Comparison of ENCODE assay signal across 24 cellular contexts in genomic region chr2:127482031-127482430, GRCh38. TPM values are rescaled to one million over a fixed set of nuclear protein-coding genes. Genes with fewer than 3 reads are reported as not detected.
A peak's percentile ranks its signal among the peaks of the same experiment; 100 is the strongest.
DNase-seq lines count a peak whose midpoint lies in the region; ATAC-seq and FAIRE-seq lines count a peak whose summit lies in the region.
"Had no signal": no experiment of that assay in that cellular context is flagged by ENCODE, and none has a peak within 500 bp of the region (broad histone marks: within the 10 kb centered on the region; RNA-seq: fewer than 3 reads in every experiment).

No MANE protein-coding gene starts in this region.

- peaks cover 24% of the 10 kb centered on the region for H3K36me3 ChIP-seq in CD8-positive, alpha-beta memory T cell (ENCODE audit: insufficient read depth, low read length)
- H3K36me3 ChIP-seq in mesendoderm (ENCODE audit: control insufficient read depth, insufficient read depth, low read length) = peaks cover 16% of the 10 kb centered on the region

- no peak overlapping the region for H4K8ac ChIP-seq in mesendoderm (ENCODE audit: low read depth, low read length)

- peaks cover 3 to 24% of the 10 kb centered on the region in 2 donors for H3K36me3 Mint-ChIP-seq in activated T-cell treated with anti-CD3 and anti-CD28 coated beads, Interleukin-2, amount 50 U/mL, for 72 hours (ENCODE audit: insufficient read depth in 2 of 2)
- peaks cover 12 to 61% (median 24%) of the 10 kb centered on the region in 3 donors for H3K36me3 Mint-ChIP-seq in CD8-positive, alpha-beta memory T cell
- peaks cover 73% of the 10 kb centered on the region for H3K36me3 Mint-ChIP-seq in activated T-helper 17 cell treated with anti-CD3 and anti-CD28 coated beads, Interleukin-2, amount 50 U/mL, for 72 hours (ENCODE audit: low read depth)
- H3K36me3 Mint-ChIP-seq in naive thymus-derived CD8-positive, alpha-beta T cell = peaks cover 0 to 62% (median 13%) of the 10 kb centered on the region in 3 donors

- no peak overlapping the region for H2BK15ac ChIP-seq in mesendoderm (replicated peaks; ENCODE audit: low read depth)

- no peak overlapping the region for H3K9ac ChIP-seq in mesendoderm (ENCODE audit: low read length)
- H3K9ac ChIP-seq: GM23248 had no signal

- H2BK120ac ChIP-seq in mesendoderm (ENCODE audit: low read depth, low read length) = no peak overlapping the region

- FAIRE-seq in HTR-8/SVneo (lab: Jason Lieb, UNC) = no peak

- H3K4me3 Mint-ChIP-seq in activated T-cell treated with anti-CD3 and anti-CD28 coated beads, Interleukin-2, amount 50 U/mL, for 72 hours = no peak overlapping the region
- no peak overlapping the region for H3K4me3 Mint-ChIP-seq in CD8-positive, alpha-beta memory T cell
- no peak overlapping the region for H3K4me3 Mint-ChIP-seq in activated T-helper 17 cell treated with anti-CD3 and anti-CD28 coated beads, Interleukin-2, amount 50 U/mL, for 72 hours
- no peak overlapping the region for H3K4me3 Mint-ChIP-seq in naive thymus-derived CD8-positive, alpha-beta T cell
- H3K4me3 Mint-ChIP-seq: IgD-negative memory B cell had no signal

- POLR2A ChIA-PET in CD8-positive, alpha-beta memory T cell (lab: Charles Lee) = no interaction called here
- POLR2A ChIA-PET in naive thymus-derived CD8-positive, alpha-beta T cell (lab: Charles Lee) = interaction anchor here (0.7 to 1.1 kb wide), 2 partner anchors 16 to 94 kb away, joined by 3 read pairs; no protein-coding TSS in a partner anchor

- ATAC-seq in activated T-cell treated with anti-CD3 and anti-CD28 coated beads, Interleukin-2, amount 50 U/mL, for 72 hours (replicated peaks in 1 of 2) = no peak
- ATAC-seq in activated T-helper 17 cell treated with anti-CD3 and anti-CD28 coated beads, Interleukin-2, amount 50 U/mL, for 72 hours (replicated peaks) = no peak
- ATAC-seq in naive thymus-derived CD8-positive, alpha-beta T cell = no peak

- no peak overlapping the region for H3K18ac ChIP-seq in mesendoderm (ENCODE audit: low read length)

- H3K4me1 Mint-ChIP-seq in activated T-cell treated with anti-CD3 and anti-CD28 coated beads, Interleukin-2, amount 50 U/mL, for 72 hours (ENCODE audit: low read depth) = peaks cover 15% of the 10 kb centered on the region
- peaks cover 21 to 25% (median 24%) of the 10 kb centered on the region in 3 donors for H3K4me1 Mint-ChIP-seq in CD8-positive, alpha-beta memory T cell
- peaks cover 8% of the 10 kb centered on the region for H3K4me1 Mint-ChIP-seq in activated T-helper 17 cell treated with anti-CD3 and anti-CD28 coated beads, Interleukin-2, amount 50 U/mL, for 72 hours
- H3K4me1 Mint-ChIP-seq in naive thymus-derived CD8-positive, alpha-beta T cell = peaks cover 13 to 26% (median 25%) of the 10 kb centered on the region in 4 donors

- H3K27me3 ChIP-seq in CD8-positive, alpha-beta memory T cell (ENCODE audit: insufficient read depth, low read length, poor library complexity, severe bottlenecking) = no peaks in the 10 kb centered on the region
- H3K27me3 ChIP-seq in mesendoderm (ENCODE audit: insufficient read depth, low read length, poor library complexity) = no peaks in the 10 kb centered on the region

- no CpG with 5 or more reads among the region's 2 CpGs for WGBS in mesendoderm (ENCODE audit: extremely low coverage, insufficient coverage, low lambda C conversion rate)

- H3K4me2 ChIP-seq in mesendoderm (ENCODE audit: low read length) = no peak overlapping the region

- no peaks in the 10 kb centered on the region for H3K9me3 Mint-ChIP-seq in activated T-cell treated with anti-CD3 and anti-CD28 coated beads, Interleukin-2, amount 50 U/mL, for 72 hours
- no peaks in the 10 kb centered on the region for H3K9me3 Mint-ChIP-seq in CD8-positive, alpha-beta memory T cell
- no peaks in the 10 kb centered on the region for H3K9me3 Mint-ChIP-seq in activated T-helper 17 cell treated with anti-CD3 and anti-CD28 coated beads, Interleukin-2, amount 50 U/mL, for 72 hours
- H3K9me3 Mint-ChIP-seq in naive thymus-derived CD8-positive, alpha-beta T cell = no peaks in the 10 kb centered on the region
- H3K9me3 Mint-ChIP-seq: IgD-negative memory B cell had no signal

- no peaks in the 10 kb centered on the region for H3K9me3 ChIP-seq in CD8-positive, alpha-beta memory T cell (ENCODE audit: low read length)

- no peak overlapping the region for H2AK5ac ChIP-seq in mesendoderm (ENCODE audit: low read length)

- peaks cover 2% of the 10 kb centered on the region for H3K79me1 ChIP-seq in mesendoderm (ENCODE audit: low read length)

- H3K4ac ChIP-seq in mesendoderm (ENCODE audit: low read depth, low read length) = no peak overlapping the region

- peak overlapping the region; percentile 58 for H3K27ac Mint-ChIP-seq in activated T-cell treated with anti-CD3 and anti-CD28 coated beads, Interleukin-2, amount 50 U/mL, for 72 hours
- peak overlapping the region in 5 of 8 donors; percentile 8 to 69 (median 40) for H3K27ac Mint-ChIP-seq in CD8-positive, alpha-beta memory T cell
- peak overlapping the region; percentile 24 for H3K27ac Mint-ChIP-seq in activated T-helper 17 cell treated with anti-CD3 and anti-CD28 coated beads, Interleukin-2, amount 50 U/mL, for 72 hours
- peak overlapping the region in 7 of 10 donors; percentile 17 to 88 (median 53) for H3K27ac Mint-ChIP-seq in naive thymus-derived CD8-positive, alpha-beta T cell
- H3K27ac Mint-ChIP-seq: IgD-negative memory B cell had no signal

- no peak overlapping the region for H3K23ac ChIP-seq in mesendoderm (ENCODE audit: low read length)

- CTCF ChIA-PET in CD8-positive, alpha-beta memory T cell (lab: Charles Lee) = interaction anchor here (1.1 kb wide), 1 partner anchor 15 kb away, joined by 3 read pairs; no protein-coding TSS in a partner anchor

- no peaks in the 10 kb centered on the region for H3K27me3 Mint-ChIP-seq in activated T-cell treated with anti-CD3 and anti-CD28 coated beads, Interleukin-2, amount 50 U/mL, for 72 hours (ENCODE audit: low read depth)
- peaks cover 0 to 2% of the 10 kb centered on the region in 2 donors for H3K27me3 Mint-ChIP-seq in CD8-positive, alpha-beta memory T cell
- H3K27me3 Mint-ChIP-seq in activated T-helper 17 cell treated with anti-CD3 and anti-CD28 coated beads, Interleukin-2, amount 50 U/mL, for 72 hours = no peaks in the 10 kb centered on the region
- no peaks in the 10 kb centered on the region for H3K27me3 Mint-ChIP-seq in naive thymus-derived CD8-positive, alpha-beta T cell
- H3K27me3 Mint-ChIP-seq: IgD-negative memory B cell had no signal

- no peak overlapping the region for H4K5ac ChIP-seq in mesendoderm (ENCODE audit: low read length)

- no peak for DNase-seq in activated T-cell treated with anti-CD3 and anti-CD28 coated beads, Interleukin-2, amount 50 U/mL, for 72 hours
- DNase-seq in activated T-cell treated with anti-CD3 and anti-CD28 coated beads, Interleukin-2, amount 50 U/mL, for 48 hours = no peak
- no peak for DNase-seq in CD8-positive, alpha-beta memory T cell
- DNase-seq in naive thymus-derived CD8-positive, alpha-beta T cell = no peak
- DNase-seq in HTR-8/SVneo (ENCODE audit: insufficient read length, low spot score) = no peak
- no peak for DNase-seq in mesendoderm
- DNase-seq in GM19240 (ENCODE audit: insufficient read length, low spot score) = no peak
- DNase-seq: AML-193; C1 segment of cervical spinal cord; EL; GM23248; HCEC 1CT; NCI-H1105; NCI-H146; NCI-H2029 treated with DMSO at 0.1 percent for 48 hours; NCI-H2171; NCI-H345; NCI-H524; NCI-H774; NK-92 treated with Interleukin-12 subunit alpha and Interleukin-12 subunit beta, amount 100 ng/mL, for 24 hours; SHP77 treated with DMSO at 0.1 percent for 48 hours had no signal

- no peak overlapping the region for H3K27ac ChIP-seq in CD8-positive, alpha-beta memory T cell (ENCODE audit: low read depth, low read length)
- H3K27ac ChIP-seq in mesendoderm (ENCODE audit: low read depth, low read length) = no peak overlapping the region
- H3K27ac ChIP-seq: GM23248, RWPE1 had no signal

- no peaks in the 10 kb centered on the region for H3K79me2 ChIP-seq in mesendoderm (ENCODE audit: control insufficient read depth, insufficient read depth, low read length)

- no peak overlapping the region for H3K4me3 ChIP-seq in CD8-positive, alpha-beta memory T cell (ENCODE audit: low read length)
- no peak overlapping the region for H3K4me3 ChIP-seq in mesendoderm (ENCODE audit: low read length)
- H3K4me3 ChIP-seq: GM23248 had no signal

- H3K56ac ChIP-seq in mesendoderm (ENCODE audit: low read length) = no peak overlapping the region

- H2BK5ac ChIP-seq in mesendoderm (ENCODE audit: low read length) = no peak overlapping the region

- peaks cover 20% of the 10 kb centered on the region for H3K4me1 ChIP-seq in CD8-positive, alpha-beta memory T cell (ENCODE audit: insufficient read depth, low read length)
- H3K4me1 ChIP-seq in mesendoderm (ENCODE audit: control insufficient read depth, low read depth, low read length) = no peaks in the 10 kb centered on the region

RNA-seq across cellular contexts. Expression of gene IWS1, which starts 44.3 kb away (rescaled TPM):
- 10 to 100 TPM; 39.0 to 43.6 TPM for total RNA-seq in activated T-cell treated with anti-CD3 and anti-CD28 coated beads, Interleukin-2, amount 50 U/mL, for 72 hours
- 10 to 100 TPM; 49.9 to 53.7 TPM for total RNA-seq in CD8-positive, alpha-beta memory T cell
- polyA plus RNA-seq in CD8-positive, alpha-beta memory T cell = 33.1 TPM
- 10 to 100 TPM; 33.3 to 43.8 TPM for total RNA-seq in activated T-helper 17 cell treated with anti-CD3 and anti-CD28 coated beads, Interleukin-2, amount 50 U/mL, for 72 hours
- 10 to 100 TPM; 47.2 to 50.7 TPM for total RNA-seq in naive thymus-derived CD8-positive, alpha-beta T cell
- 10 to 100 TPM; 12.4 to 30.1 (median 19.3) TPM for polyA plus RNA-seq in naive thymus-derived CD8-positive, alpha-beta T cell
- 56.1 TPM for polyA plus RNA-seq in mesendoderm (2013, experiment 1 of 2)
- polyA plus RNA-seq in mesendoderm (2013, experiment 2 of 2) = 56.7 TPM

RNA-seq across cellular contexts. Expression of gene MYO7B, which starts 53.5 kb away (rescaled TPM):
- under 1 TPM; 0.50 to 0.79 TPM for total RNA-seq in activated T-cell treated with anti-CD3 and anti-CD28 coated beads, Interleukin-2, amount 50 U/mL, for 72 hours
- not detected for total RNA-seq in CD8-positive, alpha-beta memory T cell
- not detected for polyA plus RNA-seq in CD8-positive, alpha-beta memory T cell
- total RNA-seq in activated T-helper 17 cell treated with anti-CD3 and anti-CD28 coated beads, Interleukin-2, amount 50 U/mL, for 72 hours = under 1 TPM; 0.16 to 0.19 TPM
- under 1 TPM; 0.26 to 0.58 TPM for total RNA-seq in naive thymus-derived CD8-positive, alpha-beta T cell
- under 1 TPM in 2 of 3 donors, not detected in 1; 0.21 to 0.42 TPM for polyA plus RNA-seq in naive thymus-derived CD8-positive, alpha-beta T cell
- polyA plus RNA-seq in mesendoderm (2013, experiment 1 of 2) = 0.01 TPM
- 0.03 TPM for polyA plus RNA-seq in mesendoderm (2013, experiment 2 of 2)
- total RNA-seq: GM23248 had no signal
- polyA plus RNA-seq: GM23248 had no signal
